8 cellular contexts compared by ENCODE assay signal in the genomic region with DNA sequence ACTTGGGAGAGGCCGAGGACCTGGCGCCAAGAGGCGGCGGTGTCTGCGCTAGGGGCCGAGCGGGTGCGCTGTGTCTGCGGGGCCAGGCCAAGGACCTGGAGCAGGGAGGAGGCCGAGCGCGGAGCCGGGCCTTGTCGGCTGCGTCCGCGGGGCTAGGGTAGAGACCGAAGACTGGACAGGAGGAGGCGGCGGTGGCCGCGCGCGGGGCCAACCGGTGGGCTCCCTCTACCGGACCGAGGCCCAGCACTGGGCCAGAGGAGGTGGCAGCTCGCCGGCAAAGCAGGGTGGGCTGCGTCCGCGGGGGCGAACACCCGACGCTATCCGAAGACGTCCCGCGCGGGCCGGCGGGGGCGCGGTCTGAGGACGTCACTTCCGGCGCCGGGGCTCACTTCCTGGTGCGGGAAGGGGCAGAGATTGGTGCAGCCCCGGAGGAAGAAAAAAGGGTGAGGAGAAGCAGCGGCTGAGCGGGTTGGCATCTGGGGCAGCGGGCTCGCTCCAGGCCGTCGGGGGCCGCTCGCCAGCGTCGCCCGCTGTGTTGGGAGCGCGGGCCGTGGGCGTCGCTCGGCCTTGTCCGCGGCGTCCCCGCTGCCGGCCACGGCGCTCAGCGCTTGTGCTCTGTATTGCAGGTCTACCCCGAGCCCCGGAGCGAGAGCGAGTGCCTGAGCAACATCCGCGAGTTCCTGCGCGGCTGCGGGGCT. TPM values are rescaled to one million over a fixed set of nuclear protein-coding genes. Genes with fewer than 3 reads are reported as not detected.
DNase-seq lines count a peak whose midpoint lies in the region; ATAC-seq and TF ChIP-seq lines count a peak whose summit lies in the region.

No MANE protein-coding gene starts in this region.

- peaks cover 27% of the 10 kb centered on the region for H3K4me1 Mint-ChIP-seq in stimulated activated naive CD8-positive, alpha-beta T cell treated with anti-CD3 and anti-CD28 coated beads, Interleukin-15, amount 100 ng/mL, for 72 hours

- peaks cover 74% of the 10 kb centered on the region for H3K79me2 ChIP-seq in neural cell (replicated peaks; ENCODE audit: insufficient read depth, low read length)

- peak; percentile 58 for TF ChIP-seq RAD21 in neural cell (conservative IDR thresholded peaks at IDR 0.05)

- TF ChIP-seq EP300 in neural cell (conservative IDR thresholded peaks at IDR 0.05; ENCODE audit: poor library complexity, severe bottlenecking): peak; percentile 67

- no peaks in the 10 kb centered on the region for H3K9me2 ChIP-seq in neural cell (ENCODE audit: insufficient read depth, low read length)

- peaks cover 20% of the 10 kb centered on the region for H3K27me3 Mint-ChIP-seq in stimulated activated naive CD8-positive, alpha-beta T cell treated with anti-CD3 and anti-CD28 coated beads, Interleukin-15, amount 100 ng/mL, for 72 hours

- H4K20me1 ChIP-seq in neural cell (ENCODE audit: insufficient read depth): peaks cover 3% of the 10 kb centered on the region

- peak overlapping the region; percentile 88 for H2AFZ ChIP-seq in neural cell (ENCODE audit: low read depth, low read length)

- peak; percentile 87 for ATAC-seq in RWPE2 (ENCODE audit: low read depth)
- peak; percentile 94 for ATAC-seq in stimulated activated naive CD8-positive, alpha-beta T cell treated with anti-CD3 and anti-CD28 coated beads, Interleukin-15, amount 100 ng/mL, for 72 hours

- peak overlapping the region; percentile 90 to 96 for H3K4me3 Mint-ChIP-seq in stimulated activated naive CD8-positive, alpha-beta T cell treated with anti-CD3 and anti-CD28 coated beads, Interleukin-15, amount 100 ng/mL, for 72 hours

- DNase-seq in ELR (ENCODE audit: low read depth) (peak; percentile 93), H4 (ENCODE audit: low spot score) (peak; percentile 72), RWPE2 (ENCODE audit: low spot score) (peak; percentile 84), fibroblast of the conjunctiva (ENCODE audit: low read depth) (peak; percentile 70)
- DNase-seq in activated effector memory CD4-positive, alpha-beta T cell treated with anti-CD3 and anti-CD28 coated beads, Interleukin-2, amount 50 U/mL, for 16 hours: peak; percentile 98
- peak; percentile 93 for DNase-seq in stimulated activated naive CD8-positive, alpha-beta T cell treated with anti-CD3 and anti-CD28 coated beads, Interleukin-15, amount 100 ng/mL, for 72 hours

- peak overlapping the region; percentile 93 for H3K4me3 ChIP-seq in RWPE2 (ENCODE audit: severe bottlenecking)
- H3K4me3 ChIP-seq in neural cell (ENCODE audit: low read length): peak overlapping the region; percentile 90

- H3K27me3 ChIP-seq in RWPE2 (ENCODE audit: insufficient read depth, poor library complexity, severe bottlenecking) (peaks cover 6% of the 10 kb centered on the region), neural cell (ENCODE audit: insufficient read depth, low read depth, low read length) (no peaks in the 10 kb centered on the region)

- peak overlapping the region; percentile 82 for H3K27ac ChIP-seq in RWPE2 (ENCODE audit: poor library complexity, severe bottlenecking)
- peak overlapping the region; percentile 89 for H3K27ac ChIP-seq in neural cell (ENCODE audit: low read length)

- peak overlapping the region; percentile 86 for H3K4me2 ChIP-seq in neural cell (ENCODE audit: low read length)

- H3K9me3 ChIP-seq in RWPE2 (ENCODE audit: severe bottlenecking) (no peaks in the 10 kb centered on the region), neural cell (ENCODE audit: low read length) (no peaks in the 10 kb centered on the region)

- peaks cover 6% of the 10 kb centered on the region for H3K36me3 ChIP-seq in RWPE2 (ENCODE audit: low read depth)
- H3K36me3 ChIP-seq in neural cell (ENCODE audit: insufficient read depth, low read length): no peaks in the 10 kb centered on the region

- peak overlapping the region; percentile 96 to 98 for H3K27ac Mint-ChIP-seq in stimulated activated naive CD8-positive, alpha-beta T cell treated with anti-CD3 and anti-CD28 coated beads, Interleukin-15, amount 100 ng/mL, for 72 hours

- H3F3A ChIP-seq in neural cell (ENCODE audit: insufficient read depth, low read length, poor library complexity, severe bottlenecking): peaks cover 10% of the 10 kb centered on the region

- no peaks in the 10 kb centered on the region for H3K9me3 Mint-ChIP-seq in stimulated activated naive CD8-positive, alpha-beta T cell treated with anti-CD3 and anti-CD28 coated beads, Interleukin-15, amount 100 ng/mL, for 72 hours

- peaks cover 15% of the 10 kb centered on the region for H3K4me1 ChIP-seq in RWPE2 (ENCODE audit: insufficient read depth, poor library complexity, severe bottlenecking)

- H3K9ac ChIP-seq in neural cell (ENCODE audit: low read length): peak overlapping the region; percentile 92

- 0 out of 2 replicates have a peak, but pooled peaks have one; percentile 11 for TF ChIP-seq CTCF in LNCAP (IDR thresholded peaks at IDR 0.05)
- TF ChIP-seq CTCF in RWPE2 (IDR thresholded peaks at IDR 0.05; ENCODE audit: poor library complexity, severe bottlenecking): peak; percentile 30
- peak; percentile 48 for TF ChIP-seq CTCF in neural cell (IDR thresholded peaks at IDR 0.05; ENCODE audit: poor library complexity, severe bottlenecking)

TF ChIP-seq in neural cell, 6 proteins besides CTCF, POLR2A, EP300 and RAD21:
- peak; percentile 78 for TF ChIP-seq MXI1 (conservative IDR thresholded peaks at IDR 0.05; ENCODE audit: poor library complexity, severe bottlenecking)
- TF ChIP-seq, protein P1, sequence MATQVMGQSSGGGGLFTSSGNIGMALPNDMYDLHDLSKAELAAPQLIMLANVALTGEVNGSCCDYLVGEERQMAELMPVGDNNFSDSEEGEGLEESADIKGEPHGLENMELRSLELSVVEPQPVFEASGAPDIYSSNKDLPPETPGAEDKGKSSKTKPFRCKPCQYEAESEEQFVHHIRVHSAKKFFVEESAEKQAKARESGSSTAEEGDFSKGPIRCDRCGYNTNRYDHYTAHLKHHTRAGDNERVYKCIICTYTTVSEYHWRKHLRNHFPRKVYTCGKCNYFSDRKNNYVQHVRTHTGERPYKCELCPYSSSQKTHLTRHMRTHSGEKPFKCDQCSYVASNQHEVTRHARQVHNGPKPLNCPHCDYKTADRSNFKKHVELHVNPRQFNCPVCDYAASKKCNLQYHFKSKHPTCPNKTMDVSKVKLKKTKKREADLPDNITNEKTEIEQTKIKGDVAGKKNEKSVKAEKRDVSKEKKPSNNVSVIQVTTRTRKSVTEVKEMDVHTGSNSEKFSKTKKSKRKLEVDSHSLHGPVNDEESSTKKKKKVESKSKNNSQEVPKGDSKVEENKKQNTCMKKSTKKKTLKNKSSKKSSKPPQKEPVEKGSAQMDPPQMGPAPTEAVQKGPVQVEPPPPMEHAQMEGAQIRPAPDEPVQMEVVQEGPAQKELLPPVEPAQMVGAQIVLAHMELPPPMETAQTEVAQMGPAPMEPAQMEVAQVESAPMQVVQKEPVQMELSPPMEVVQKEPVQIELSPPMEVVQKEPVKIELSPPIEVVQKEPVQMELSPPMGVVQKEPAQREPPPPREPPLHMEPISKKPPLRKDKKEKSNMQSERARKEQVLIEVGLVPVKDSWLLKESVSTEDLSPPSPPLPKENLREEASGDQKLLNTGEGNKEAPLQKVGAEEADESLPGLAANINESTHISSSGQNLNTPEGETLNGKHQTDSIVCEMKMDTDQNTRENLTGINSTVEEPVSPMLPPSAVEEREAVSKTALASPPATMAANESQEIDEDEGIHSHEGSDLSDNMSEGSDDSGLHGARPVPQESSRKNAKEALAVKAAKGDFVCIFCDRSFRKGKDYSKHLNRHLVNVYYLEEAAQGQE (IDR thresholded peaks at IDR 0.05; ENCODE audit: borderline replicate concordance): peak; percentile 81
- TF ChIP-seq TAF1 (IDR thresholded peaks at IDR 0.05; ENCODE audit: low read depth): no peak
- peak; percentile 62 for TF ChIP-seq SMC3 (conservative IDR thresholded peaks at IDR 0.05; ENCODE audit: poor library complexity)
- peak; percentile 95 for TF ChIP-seq POLR2AphosphoS5 (IDR thresholded peaks at IDR 0.05)

RNA-seq across cellular contexts. Expression of a gene that starts 38.3 kb away (rescaled TPM):
- 8.5 and 11.3 TPM in 2 replicates for total RNA-seq in H4 (2014; rRNA removed; shearing (Covaris generic))
- polyA plus RNA-seq in neural cell: 155 and 164 TPM in 2 replicates
- 250 and 290 TPM in 2 replicates for polyA minus RNA-seq in neural cell

Comparison
In these comparisons a context has a peak if more than half of its experiments do, and no peak if none do; other contexts are left out.
1. Peak in every context shown above with its lines: DNase-seq, ATAC-seq, H3K4me3 ChIP-seq and H3K27ac ChIP-seq.